ENCODE assay signal across 34 cellular contexts in the genomic region with DNA sequence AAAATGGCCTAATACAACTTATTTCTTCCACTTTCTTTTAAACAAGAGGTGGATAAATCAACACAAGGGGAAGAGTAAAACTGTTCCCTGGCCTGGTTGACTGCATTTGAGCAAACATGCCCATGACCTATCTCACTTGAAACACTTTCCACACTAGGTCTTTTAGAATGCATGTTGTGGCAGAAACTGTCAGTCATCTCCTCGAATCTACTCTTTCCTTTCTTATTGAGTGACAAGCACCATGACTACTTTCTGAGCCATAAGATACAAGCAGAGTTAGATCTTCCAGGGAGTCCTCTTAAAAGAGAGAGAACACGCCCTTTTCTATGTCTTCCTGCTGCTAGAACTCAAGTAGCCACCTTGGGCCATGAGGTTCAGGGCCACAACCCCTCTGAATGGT.
"Had no signal": no experiment of that assay in that cellular context is flagged by ENCODE, and none has a peak within 500 bp of the region (broad histone marks: within the 10 kb centered on the region; RNA-seq: fewer than 3 reads in every experiment).

No MANE protein-coding gene starts in this region.

- DNase-seq: Kasumi-1, MG63, MM.1S, MV-4-11, NCI-H1048, NCI-H1092, NCI-H1092 treated with DMSO at 0.1 percent for 48 hours, NCI-H1105, NCI-H1105 treated with DMSO at 0.1 percent for 48 hours, NCI-H1417, NCI-H1417 treated with DMSO at 0.1 percent for 48 hours, NCI-H1436, NCI-H1436 treated with DMSO at 0.1 percent for 48 hours, NCI-H146, NCI-H1694, NCI-H1694 treated with DMSO at 0.1 percent for 48 hours, NCI-H187, NCI-H187 treated with DMSO at 0.1 percent for 48 hours, NCI-H1930, NCI-H2029, NCI-H2029 treated with DMSO at 0.1 percent for 48 hours, NCI-H2081, NCI-H2081 treated with DMSO at 0.1 percent for 48 hours, NCI-H2107, NCI-H2171, NCI-H2171 treated with DMSO at 0.1 percent for 48 hours, NCI-H2227 treated with DMSO at 0.1 percent for 48 hours, NCI-H226, NCI-H345, NCI-H446, NCI-H446 treated with DMSO at 0.1 percent for 48 hours, NCI-H510A, NCI-H510A treated with DMSO at 0.1 percent for 48 hours, NCI-H524 had no signal

- H3K9me3 ChIP-seq: MG63 had no signal

- H3K36me3 ChIP-seq: MG63 had no signal

- H3K4me3 ChIP-seq: MG63 had no signal
